Comparison of ENCODE assay signal across 30 cellular contexts in genomic region chr1:162587761-162588260, GRCh38.
"Had no signal": no experiment of that assay in that cellular context is flagged by ENCODE, and none has a peak within 500 bp of the region (broad histone marks: within the 10 kb centered on the region; RNA-seq: fewer than 3 reads in every experiment).

No MANE protein-coding gene starts in this region.

- H3K27me3 ChIP-seq: adrenal gland, ascending aorta, brain microvascular endothelial cell, esophagus muscularis mucosa, foreskin keratinocyte, gastrocnemius medialis, heart left ventricle had no signal

- H3K9me3 Mint-ChIP-seq: activated CD4-positive, alpha-beta memory T cell treated with anti-CD3 and anti-CD28 coated beads, Interleukin-2, amount 10 ng/mL, durations not matched to agents 7 days and 5 days; activated CD4-positive, alpha-beta T cell treated with anti-CD3 and anti-CD28 coated beads, Interleukin-2, amount 10 ng/mL, durations not matched to agents 7 days and 5 days; activated naive CD4-positive, alpha-beta T cell treated with anti-CD3 and anti-CD28 coated beads for 36 hours; activated naive CD4-positive, alpha-beta T cell treated with anti-CD3 and anti-CD28 coated beads, Interleukin-2, amount 50 U/mL, for 24 hours; activated naive CD8-positive, alpha-beta T cell treated with anti-CD3 and anti-CD28 coated beads for 36 hours; activated naive CD8-positive, alpha-beta T cell treated with anti-CD3 and anti-CD28 coated beads, Interleukin-2, amount 50 U/mL, for 24 hours; activated T-cell treated with anti-CD3 and anti-CD28 coated beads, Interleukin-2, amount 50 U/mL, for 4 hours; activated T-helper 2 cell treated with anti-CD3 and anti-CD28 coated beads, Interferon-gamma antibody, Interleukin-2, Interleukin-4, amounts not matched to agents 10 μg/mL and 5 μg/mL and 100 μg/mL, durations not matched to agents 14 hours and 24 hours and 36 hours; effector memory CD8-positive, alpha-beta T cell; WTC11 had no signal

- ATAC-seq: activated naive CD8-positive, alpha-beta T cell treated with anti-CD3 and anti-CD28 coated beads, Interleukin-2, amount 50 U/mL, for 24 hours; activated T-cell treated with anti-CD3 and anti-CD28 coated beads, Interleukin-2, amount 50 U/mL, for 4 hours; effector memory CD8-positive, alpha-beta T cell; foreskin keratinocyte; gastrocnemius medialis; heart left ventricle; WTC11 had no signal

- H3K27ac ChIP-seq: adrenal gland, ascending aorta, brain microvascular endothelial cell, esophagus muscularis mucosa, foreskin keratinocyte, gastrocnemius medialis, heart left ventricle had no signal

- H3K4me3 Mint-ChIP-seq: activated CD4-positive, alpha-beta memory T cell treated with anti-CD3 and anti-CD28 coated beads, Interleukin-2, amount 10 ng/mL, durations not matched to agents 7 days and 5 days; activated CD4-positive, alpha-beta T cell treated with anti-CD3 and anti-CD28 coated beads, Interleukin-2, amount 10 ng/mL, durations not matched to agents 7 days and 5 days; activated naive CD4-positive, alpha-beta T cell treated with anti-CD3 and anti-CD28 coated beads for 36 hours; activated naive CD4-positive, alpha-beta T cell treated with anti-CD3 and anti-CD28 coated beads, Interleukin-2, amount 50 U/mL, for 24 hours; activated naive CD8-positive, alpha-beta T cell treated with anti-CD3 and anti-CD28 coated beads for 36 hours; activated naive CD8-positive, alpha-beta T cell treated with anti-CD3 and anti-CD28 coated beads, Interleukin-2, amount 50 U/mL, for 24 hours; activated T-cell treated with anti-CD3 and anti-CD28 coated beads, Interleukin-2, amount 50 U/mL, for 4 hours; effector memory CD8-positive, alpha-beta T cell; WTC11 had no signal

- H3K4me1 ChIP-seq: adrenal gland, ascending aorta, esophagus muscularis mucosa, foreskin keratinocyte, gastrocnemius medialis, heart left ventricle had no signal

- H3K9me3 ChIP-seq: adrenal gland, ascending aorta, esophagus muscularis mucosa, gastrocnemius medialis, heart left ventricle had no signal

- DNase-seq: activated CD4-positive, alpha-beta memory T cell treated with anti-CD3 and anti-CD28 coated beads, Interleukin-2, amount 10 ng/mL, durations not matched to agents 7 days and 5 days; activated CD4-positive, alpha-beta T cell treated with anti-CD3 and anti-CD28 coated beads for 1 hour; activated CD4-positive, alpha-beta T cell treated with anti-CD3 and anti-CD28 coated beads for 4 hours; activated CD4-positive, alpha-beta T cell treated with anti-CD3 and anti-CD28 coated beads, Interleukin-2, amount 10 ng/mL, durations not matched to agents 7 days and 5 days; activated CD4-positive, alpha-beta T cell treated with anti-CD3 and anti-CD28 coated beads, Interleukin-2, amount 50 U/mL, for 4 hours; activated CD8-positive, alpha-beta memory T cell treated with anti-CD3 and anti-CD28 coated beads for 24 hours; activated effector memory CD4-positive, alpha-beta T cell treated with anti-CD3 and anti-CD28 coated beads, Interleukin-2, amount 50 U/mL, for 16 hours; activated naive CD4-positive, alpha-beta T cell treated with anti-CD3 and anti-CD28 coated beads for 36 hours; activated naive CD8-positive, alpha-beta T cell treated with anti-CD3 and anti-CD28 coated beads for 36 hours; activated naive CD8-positive, alpha-beta T cell treated with anti-CD3 and anti-CD28 coated beads, Interleukin-2, amount 50 U/mL, for 24 hours; activated T-cell treated with anti-CD3 and anti-CD28 coated beads, Interleukin-2, amount 50 U/mL, for 4 hours; adrenal gland; brain microvascular endothelial cell; caudate nucleus; cortex of kidney; dermis blood vessel endothelial cell; effector CD4-positive, alpha-beta T cell; effector memory CD8-positive, alpha-beta T cell; erythroblast; foreskin keratinocyte; gastrocnemius medialis; glutamatergic neuron; heart left ventricle; T-helper 2 cell had no signal

- H3K27me3 Mint-ChIP-seq: activated CD4-positive, alpha-beta memory T cell treated with anti-CD3 and anti-CD28 coated beads, Interleukin-2, amount 10 ng/mL, durations not matched to agents 7 days and 5 days; activated CD4-positive, alpha-beta T cell treated with anti-CD3 and anti-CD28 coated beads, Interleukin-2, amount 10 ng/mL, durations not matched to agents 7 days and 5 days; activated naive CD4-positive, alpha-beta T cell treated with anti-CD3 and anti-CD28 coated beads, Interleukin-2, amount 50 U/mL, for 24 hours; activated naive CD8-positive, alpha-beta T cell treated with anti-CD3 and anti-CD28 coated beads for 36 hours; activated naive CD8-positive, alpha-beta T cell treated with anti-CD3 and anti-CD28 coated beads, Interleukin-2, amount 50 U/mL, for 24 hours; effector memory CD8-positive, alpha-beta T cell had no signal

- H3K4me1 Mint-ChIP-seq: activated CD4-positive, alpha-beta memory T cell treated with anti-CD3 and anti-CD28 coated beads, Interleukin-2, amount 10 ng/mL, durations not matched to agents 7 days and 5 days; activated CD4-positive, alpha-beta T cell treated with anti-CD3 and anti-CD28 coated beads, Interleukin-2, amount 10 ng/mL, durations not matched to agents 7 days and 5 days; activated naive CD4-positive, alpha-beta T cell treated with anti-CD3 and anti-CD28 coated beads, Interleukin-2, amount 50 U/mL, for 24 hours; activated naive CD8-positive, alpha-beta T cell treated with anti-CD3 and anti-CD28 coated beads for 36 hours; activated naive CD8-positive, alpha-beta T cell treated with anti-CD3 and anti-CD28 coated beads, Interleukin-2, amount 50 U/mL, for 24 hours; WTC11 had no signal

- H3K4me3 ChIP-seq: adrenal gland, ascending aorta, esophagus muscularis mucosa, gastrocnemius medialis, heart left ventricle had no signal

- H3K27ac Mint-ChIP-seq: activated CD4-positive, alpha-beta memory T cell treated with anti-CD3 and anti-CD28 coated beads, Interleukin-2, amount 10 ng/mL, durations not matched to agents 7 days and 5 days; activated CD4-positive, alpha-beta T cell treated with anti-CD3 and anti-CD28 coated beads, Interleukin-2, amount 10 ng/mL, durations not matched to agents 7 days and 5 days; activated naive CD4-positive, alpha-beta T cell treated with anti-CD3 and anti-CD28 coated beads for 36 hours; activated naive CD4-positive, alpha-beta T cell treated with anti-CD3 and anti-CD28 coated beads, Interleukin-2, amount 50 U/mL, for 24 hours; activated naive CD8-positive, alpha-beta T cell treated with anti-CD3 and anti-CD28 coated beads for 36 hours; activated naive CD8-positive, alpha-beta T cell treated with anti-CD3 and anti-CD28 coated beads, Interleukin-2, amount 50 U/mL, for 24 hours; activated T-helper 2 cell treated with anti-CD3 and anti-CD28 coated beads, Interferon-gamma antibody, Interleukin-2, Interleukin-4, amounts not matched to agents 10 μg/mL and 5 μg/mL and 100 μg/mL, durations not matched to agents 14 hours and 24 hours and 36 hours; effector memory CD8-positive, alpha-beta T cell; WTC11 had no signal

- FAIRE-seq: colon had no signal
